ENCODE assay signal across 19 cellular contexts in genomic region chr19:42912941-42913340, GRCh38. TPM values are rescaled to one million over a fixed set of nuclear protein-coding genes. Genes with fewer than 3 reads are reported as not detected.
"Had no signal": no experiment of that assay in that cellular context is flagged by ENCODE, and none has a peak within 500 bp of the region (broad histone marks: within the 10 kb centered on the region; RNA-seq: fewer than 3 reads in every experiment).

No MANE protein-coding gene starts in this region.

RNA-seq across cellular contexts. Expression of gene PSG6, which starts 4.8 kb away (rescaled TPM):
- total RNA-seq: activated naive CD4-positive, alpha-beta T cell treated with anti-CD3 and anti-CD28 coated beads for 36 hours; activated naive CD4-positive, alpha-beta T cell treated with anti-CD3 and anti-CD28 coated beads, Interleukin-2, amount 50 U/mL, for 72 hours; activated naive CD8-positive, alpha-beta T cell treated with anti-CD3 and anti-CD28 coated beads for 36 hours; activated naive CD8-positive, alpha-beta T cell treated with anti-CD3 and anti-CD28 coated beads, Interleukin-2, amount 10 ng/mL, durations not matched to agents 7 days and 5 days; activated T-cell treated with anti-CD3 and anti-CD28 coated beads, Interleukin-2, amount 50 U/mL, for 4 hours; activated T-cell treated with anti-CD3 and anti-CD28 coated beads, Interleukin-2, amount 50 U/mL, for 72 hours; activated T-helper 1 cell treated with anti-CD3 and anti-CD28 coated beads, Interleukin-12 subunit alpha, Interleukin-12 subunit beta, Interleukin-2, Interleukin-4 antibody, amounts not matched to agents 30 ng/mL and 10 ng/mL and 1 ng/mL, durations not matched to agents 14 hours and 24 hours and 36 hours; activated T-helper 17 cell treated with anti-CD3 and anti-CD28 coated beads, Interleukin-2, amount 50 U/mL, for 72 hours; activated T-helper 2 cell treated with anti-CD3 and anti-CD28 coated beads, Interferon-gamma antibody, Interleukin-2, Interleukin-4, amounts not matched to agents 10 μg/mL and 5 μg/mL and 100 μg/mL, durations not matched to agents 14 hours and 24 hours and 36 hours; adrenal gland; aorta; ascending aorta; body of pancreas; breast epithelium; bronchial epithelial cell; cardiac muscle cell; cardiac septum had no signal
- polyA plus RNA-seq: adipose tissue, adrenal gland, aorta, cardiac muscle cell had no signal

RNA-seq across cellular contexts. Expression of gene PSG7, which starts 24.1 kb away (rescaled TPM):
- total RNA-seq: activated naive CD4-positive, alpha-beta T cell treated with anti-CD3 and anti-CD28 coated beads for 36 hours; activated naive CD4-positive, alpha-beta T cell treated with anti-CD3 and anti-CD28 coated beads, Interleukin-2, amount 50 U/mL, for 72 hours; activated naive CD8-positive, alpha-beta T cell treated with anti-CD3 and anti-CD28 coated beads for 36 hours; activated naive CD8-positive, alpha-beta T cell treated with anti-CD3 and anti-CD28 coated beads, Interleukin-2, amount 10 ng/mL, durations not matched to agents 7 days and 5 days; activated T-cell treated with anti-CD3 and anti-CD28 coated beads, Interleukin-2, amount 50 U/mL, for 4 hours; activated T-cell treated with anti-CD3 and anti-CD28 coated beads, Interleukin-2, amount 50 U/mL, for 72 hours; activated T-helper 1 cell treated with anti-CD3 and anti-CD28 coated beads, Interleukin-12 subunit alpha, Interleukin-12 subunit beta, Interleukin-2, Interleukin-4 antibody, amounts not matched to agents 30 ng/mL and 10 ng/mL and 1 ng/mL, durations not matched to agents 14 hours and 24 hours and 36 hours; activated T-helper 17 cell treated with anti-CD3 and anti-CD28 coated beads, Interleukin-2, amount 50 U/mL, for 72 hours; activated T-helper 2 cell treated with anti-CD3 and anti-CD28 coated beads, Interferon-gamma antibody, Interleukin-2, Interleukin-4, amounts not matched to agents 10 μg/mL and 5 μg/mL and 100 μg/mL, durations not matched to agents 14 hours and 24 hours and 36 hours; adrenal gland; aorta; ascending aorta; astrocyte; body of pancreas; breast epithelium; bronchial epithelial cell; cardiac muscle cell; cardiac septum had no signal
- polyA plus RNA-seq: adipose tissue, adrenal gland, aorta, cardiac muscle cell had no signal

RNA-seq across cellular contexts. Expression of gene PSG1, which starts 33.4 kb away (rescaled TPM):
- total RNA-seq: activated naive CD4-positive, alpha-beta T cell treated with anti-CD3 and anti-CD28 coated beads for 36 hours; activated naive CD8-positive, alpha-beta T cell treated with anti-CD3 and anti-CD28 coated beads for 36 hours; activated naive CD8-positive, alpha-beta T cell treated with anti-CD3 and anti-CD28 coated beads, Interleukin-2, amount 10 ng/mL, durations not matched to agents 7 days and 5 days; activated T-cell treated with anti-CD3 and anti-CD28 coated beads, Interleukin-2, amount 50 U/mL, for 4 hours; activated T-cell treated with anti-CD3 and anti-CD28 coated beads, Interleukin-2, amount 50 U/mL, for 72 hours; activated T-helper 1 cell treated with anti-CD3 and anti-CD28 coated beads, Interleukin-12 subunit alpha, Interleukin-12 subunit beta, Interleukin-2, Interleukin-4 antibody, amounts not matched to agents 30 ng/mL and 10 ng/mL and 1 ng/mL, durations not matched to agents 14 hours and 24 hours and 36 hours; activated T-helper 2 cell treated with anti-CD3 and anti-CD28 coated beads, Interferon-gamma antibody, Interleukin-2, Interleukin-4, amounts not matched to agents 10 μg/mL and 5 μg/mL and 100 μg/mL, durations not matched to agents 14 hours and 24 hours and 36 hours; adrenal gland; aorta; ascending aorta; body of pancreas; breast epithelium; bronchial epithelial cell; cardiac muscle cell; cardiac septum had no signal
- polyA plus RNA-seq: adipose tissue, adrenal gland, aorta, cardiac muscle cell had no signal
